ENCODE assay signal across 1 cellular context in the genomic region with DNA sequence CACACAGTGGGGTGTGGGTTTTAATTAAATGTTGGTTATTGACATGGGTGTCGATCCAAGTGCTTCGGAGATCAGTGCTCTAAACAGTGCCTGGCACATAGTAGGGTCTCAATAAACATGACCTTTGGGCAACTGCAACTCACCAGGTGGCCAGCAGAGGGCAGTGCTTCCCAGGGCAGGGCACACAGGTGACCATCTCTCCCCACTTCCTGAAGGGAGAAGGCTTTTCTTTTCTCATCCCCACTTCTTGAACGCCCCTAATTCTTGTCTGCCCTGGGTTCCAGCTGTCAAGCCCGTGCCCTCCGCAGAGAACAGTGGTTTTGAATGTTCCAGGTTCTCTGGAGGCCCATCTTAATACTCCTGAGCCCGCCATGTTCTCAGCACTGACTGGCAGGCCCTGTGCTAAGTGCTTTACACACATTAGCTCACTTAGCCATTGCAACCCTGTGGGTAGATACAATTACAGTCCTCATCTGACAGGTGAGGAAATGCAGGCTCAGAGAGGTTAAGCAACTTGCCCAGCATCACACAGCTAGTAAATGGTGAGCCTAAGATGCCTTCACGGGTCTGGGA.
TF ChIP-seq lines count a peak whose summit lies in the region.

No MANE protein-coding gene starts in this region.

TF ChIP-seq in K562, 482 proteins besides CTCF, POLR2A, EP300 and RAD21 (continued from another document and continues in another):
- no peak for TF ChIP-seq CREBBP (IDR thresholded peaks at IDR 0.05; ENCODE audit: low read depth, low read length)
- no peak for TF ChIP-seq SMARCE1 (IDR thresholded peaks at IDR 0.05)
- TF ChIP-seq GATAD2B (IDR thresholded peaks at IDR 0.05; ENCODE audit: borderline replicate concordance), result no peak
- no peak for TF ChIP-seq POLR3G (IDR thresholded peaks at IDR 0.05; ENCODE audit: extremely low read depth, insufficient read length, insufficient replicate concordance)
- no peak for TF ChIP-seq SIN3A (IDR thresholded peaks at IDR 0.05; ENCODE audit: borderline replicate concordance in 2 of 2, control insufficient read depth in 1 of 2, low read depth in 2 of 2, low read length in 2 of 2)
- TF ChIP-seq RNF2 (IDR thresholded peaks at IDR 0.05), result no peak
- peak in 1 of 2 experiments; percentile 68; a peak in 2 of 4 replicates for TF ChIP-seq MAZ (CRISPR knock-in tag; conservative IDR thresholded peaks at IDR 0.05 in 1 of 2, IDR thresholded peaks at IDR 0.05 in 1 of 2)
- TF ChIP-seq ZNF551 (CRISPR knock-in tag; IDR thresholded peaks at IDR 0.05), result no peak
- peak; percentile 41; the same call in 1 of the 2 replicates for TF ChIP-seq NR2C1 (IDR thresholded peaks at IDR 0.05)
- TF ChIP-seq NR2C1 (tag; IDR thresholded peaks at IDR 0.05), result 0 out of 2 replicates have a peak, but pooled peaks have one; percentile 19
- no peak for TF ChIP-seq HNRNPK (IDR thresholded peaks at IDR 0.05; ENCODE audit: low read depth, low read length, poor library complexity, severe bottlenecking)
- TF ChIP-seq ZNF217 (CRISPR knock-in tag; IDR thresholded peaks at IDR 0.05), result no peak
- no peak for TF ChIP-seq ATF1 (CRISPR knock-in tag; IDR thresholded peaks at IDR 0.05)
- no peak for TF ChIP-seq ATF1 (tag; IDR thresholded peaks at IDR 0.05)
- no peak for TF ChIP-seq GATAD2A (IDR thresholded peaks at IDR 0.05)
- no peak for TF ChIP-seq TAF15 (IDR thresholded peaks at IDR 0.05; ENCODE audit: low read depth, low read length)
- TF ChIP-seq USF1 (CRISPR knock-in tag; IDR thresholded peaks at IDR 0.05), result peak; percentile 38; the same call in 1 of the 2 replicates
- TF ChIP-seq, protein P1, sequence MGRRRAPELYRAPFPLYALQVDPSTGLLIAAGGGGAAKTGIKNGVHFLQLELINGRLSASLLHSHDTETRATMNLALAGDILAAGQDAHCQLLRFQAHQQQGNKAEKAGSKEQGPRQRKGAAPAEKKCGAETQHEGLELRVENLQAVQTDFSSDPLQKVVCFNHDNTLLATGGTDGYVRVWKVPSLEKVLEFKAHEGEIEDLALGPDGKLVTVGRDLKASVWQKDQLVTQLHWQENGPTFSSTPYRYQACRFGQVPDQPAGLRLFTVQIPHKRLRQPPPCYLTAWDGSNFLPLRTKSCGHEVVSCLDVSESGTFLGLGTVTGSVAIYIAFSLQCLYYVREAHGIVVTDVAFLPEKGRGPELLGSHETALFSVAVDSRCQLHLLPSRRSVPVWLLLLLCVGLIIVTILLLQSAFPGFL (CRISPR knock-in tag; IDR thresholded peaks at IDR 0.05), result no peak
- no peak for TF ChIP-seq MXI1 (IDR thresholded peaks at IDR 0.05; ENCODE audit: low read depth, low read length)
- no peak for TF ChIP-seq TAF1 (IDR thresholded peaks at IDR 0.05; ENCODE audit: control insufficient read depth, extremely low read depth, insufficient read depth, low read length, severe bottlenecking)
- TF ChIP-seq JUN (IDR thresholded peaks at IDR 0.05; ENCODE audit: borderline replicate concordance, low read depth, low read length), result no peak
- 0 out of 2 replicates have a peak, but pooled peaks have one; percentile 41 for TF ChIP-seq JUN (CRISPR knock-in tag; IDR thresholded peaks at IDR 0.05; ENCODE audit: borderline replicate concordance)
- TF ChIP-seq, protein P2, sequence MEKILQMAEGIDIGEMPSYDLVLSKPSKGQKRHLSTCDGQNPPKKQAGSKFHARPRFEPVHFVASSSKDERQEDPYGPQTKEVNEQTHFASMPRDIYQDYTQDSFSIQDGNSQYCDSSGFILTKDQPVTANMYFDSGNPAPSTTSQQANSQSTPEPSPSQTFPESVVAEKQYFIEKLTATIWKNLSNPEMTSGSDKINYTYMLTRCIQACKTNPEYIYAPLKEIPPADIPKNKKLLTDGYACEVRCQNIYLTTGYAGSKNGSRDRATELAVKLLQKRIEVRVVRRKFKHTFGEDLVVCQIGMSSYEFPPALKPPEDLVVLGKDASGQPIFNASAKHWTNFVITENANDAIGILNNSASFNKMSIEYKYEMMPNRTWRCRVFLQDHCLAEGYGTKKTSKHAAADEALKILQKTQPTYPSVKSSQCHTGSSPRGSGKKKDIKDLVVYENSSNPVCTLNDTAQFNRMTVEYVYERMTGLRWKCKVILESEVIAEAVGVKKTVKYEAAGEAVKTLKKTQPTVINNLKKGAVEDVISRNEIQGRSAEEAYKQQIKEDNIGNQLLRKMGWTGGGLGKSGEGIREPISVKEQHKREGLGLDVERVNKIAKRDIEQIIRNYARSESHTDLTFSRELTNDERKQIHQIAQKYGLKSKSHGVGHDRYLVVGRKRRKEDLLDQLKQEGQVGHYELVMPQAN (IDR thresholded peaks at IDR 0.05; ENCODE audit: borderline replicate concordance), result no peak
- no peak for TF ChIP-seq ZFP30 (CRISPR knock-in tag; IDR thresholded peaks at IDR 0.05; ENCODE audit: borderline replicate concordance)
- TF ChIP-seq, protein P3, sequence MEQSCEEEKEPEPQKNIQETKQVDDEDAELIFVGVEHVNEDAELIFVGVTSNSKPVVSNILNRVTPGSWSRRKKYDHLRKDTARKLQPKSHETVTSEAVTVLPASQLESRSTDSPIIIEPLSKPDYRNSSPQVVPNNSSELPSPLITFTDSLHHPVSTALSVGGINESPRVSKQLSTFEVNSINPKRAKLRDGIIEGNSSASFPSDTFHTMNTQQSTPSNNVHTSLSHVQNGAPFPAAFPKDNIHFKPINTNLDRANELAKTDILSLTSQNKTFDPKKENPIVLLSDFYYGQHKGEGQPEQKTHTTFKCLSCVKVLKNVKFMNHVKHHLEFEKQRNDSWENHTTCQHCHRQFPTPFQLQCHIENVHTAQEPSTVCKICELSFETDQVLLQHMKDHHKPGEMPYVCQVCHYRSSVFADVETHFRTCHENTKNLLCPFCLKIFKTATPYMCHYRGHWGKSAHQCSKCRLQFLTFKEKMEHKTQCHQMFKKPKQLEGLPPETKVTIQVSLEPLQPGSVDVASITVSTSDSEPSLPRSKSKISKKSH (CRISPR knock-in tag; IDR thresholded peaks at IDR 0.05), result no peak
- TF ChIP-seq SRF (CRISPR knock-in tag; IDR thresholded peaks at IDR 0.05), result no peak
- TF ChIP-seq FOXP1 (CRISPR knock-in tag; IDR thresholded peaks at IDR 0.05), result no peak
- TF ChIP-seq KDM5B (IDR thresholded peaks at IDR 0.05; ENCODE audit: insufficient replicate concordance, low read depth, low read length), result no peak
- TF ChIP-seq, protein P4, sequence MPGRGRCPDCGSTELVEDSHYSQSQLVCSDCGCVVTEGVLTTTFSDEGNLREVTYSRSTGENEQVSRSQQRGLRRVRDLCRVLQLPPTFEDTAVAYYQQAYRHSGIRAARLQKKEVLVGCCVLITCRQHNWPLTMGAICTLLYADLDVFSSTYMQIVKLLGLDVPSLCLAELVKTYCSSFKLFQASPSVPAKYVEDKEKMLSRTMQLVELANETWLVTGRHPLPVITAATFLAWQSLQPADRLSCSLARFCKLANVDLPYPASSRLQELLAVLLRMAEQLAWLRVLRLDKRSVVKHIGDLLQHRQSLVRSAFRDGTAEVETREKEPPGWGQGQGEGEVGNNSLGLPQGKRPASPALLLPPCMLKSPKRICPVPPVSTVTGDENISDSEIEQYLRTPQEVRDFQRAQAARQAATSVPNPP (IDR thresholded peaks at IDR 0.05; ENCODE audit: borderline replicate concordance, insufficient read depth, insufficient read length), result no peak
- TF ChIP-seq MAFF (IDR thresholded peaks at IDR 0.05; ENCODE audit: low read length), result no peak
- no peak for TF ChIP-seq MGA (IDR thresholded peaks at IDR 0.05)
- no peak for TF ChIP-seq SRSF9 (IDR thresholded peaks at IDR 0.05; ENCODE audit: borderline replicate concordance, low read depth, low read length)
- no peak for TF ChIP-seq ZSCAN29 (IDR thresholded peaks at IDR 0.05)
- no peak for TF ChIP-seq SMAD2 (IDR thresholded peaks at IDR 0.05; ENCODE audit: low read depth, low read length)
- TF ChIP-seq KAT2B (IDR thresholded peaks at IDR 0.05; ENCODE audit: low read depth, low read length), result no peak
- TF ChIP-seq, protein P5, sequence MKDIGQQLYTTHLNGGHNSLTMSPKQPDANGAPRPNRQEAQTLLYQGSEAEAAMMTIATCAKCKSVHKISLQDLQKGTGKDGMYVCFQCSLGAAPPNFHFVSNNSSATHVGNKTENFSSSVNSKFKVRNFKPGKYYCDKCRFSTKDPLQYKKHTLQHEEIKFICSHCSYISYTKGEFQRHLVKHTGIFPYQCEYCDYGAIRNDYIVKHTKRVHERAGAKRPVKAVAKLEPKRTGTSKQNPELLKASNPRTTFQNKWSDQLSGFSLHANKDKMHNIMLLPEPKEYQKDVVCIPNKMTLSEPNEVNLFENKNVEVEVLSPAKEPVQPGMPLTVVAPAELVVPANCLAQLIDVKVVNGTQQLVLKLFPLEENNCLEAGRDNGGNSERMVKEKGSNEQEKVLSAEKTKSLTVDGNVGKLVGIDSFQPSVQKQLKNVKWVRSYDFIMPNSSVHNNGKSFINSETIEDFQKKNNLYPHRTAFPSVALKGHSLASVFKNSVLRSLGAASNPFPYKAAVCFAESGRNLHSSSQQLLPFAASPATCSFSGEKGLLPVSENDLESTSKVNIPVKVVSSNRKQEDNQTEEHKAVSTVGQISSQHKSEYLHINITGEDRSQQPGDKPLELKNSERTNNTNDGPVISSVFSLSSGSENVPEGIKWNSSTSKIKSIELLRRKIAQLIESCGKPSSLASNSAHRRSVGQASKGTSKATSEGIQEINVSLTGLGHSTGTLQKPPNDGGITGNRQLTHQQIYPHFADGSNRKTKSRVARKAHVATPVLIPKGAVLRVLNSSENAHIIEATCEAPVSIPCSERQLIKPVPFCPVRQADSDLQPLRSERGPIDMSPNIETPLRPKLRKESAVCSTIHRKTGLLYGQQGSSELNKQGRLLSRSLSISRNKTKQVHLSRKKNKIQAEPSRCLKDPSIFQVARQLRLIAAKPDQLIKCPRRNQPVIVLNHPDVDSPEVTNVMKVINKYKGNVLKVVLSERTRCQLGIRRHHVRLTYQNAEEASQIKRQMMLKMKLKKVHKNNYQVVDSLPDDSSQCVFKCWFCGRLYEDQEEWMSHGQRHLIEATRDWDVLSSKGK (CRISPR knock-in tag; IDR thresholded peaks at IDR 0.05), result no peak
- TF ChIP-seq TSC22D4 (tag; IDR thresholded peaks at IDR 0.05), result no peak
